ENCODE assay signal across 8 cellular contexts in genomic region chr5:69493235-69493925, GRCh38. TPM values are rescaled to one million over a fixed set of nuclear protein-coding genes. Genes with fewer than 3 reads are reported as not detected.
DNase-seq lines count a peak whose midpoint lies in the region; ATAC-seq and TF ChIP-seq lines count a peak whose summit lies in the region.

No MANE protein-coding gene starts in this region.

- 3% methylated on average over 13 of the region's 64 CpGs; no CpG with 5 or more reads in 1 of the 2 donors for WGBS in esophagus squamous epithelium, 2 donors

- DNase-seq in EL (peak; percentile 66), UCSD-AML1 (lab: John Stamatoyannopoulos, UW; ENCODE audit: unreplicated experiment) (peak; percentile 27), esophagus squamous epithelium (lab: John Stamatoyannopoulos, UW) (no peak), NCI-H1930 (lab: John Stamatoyannopoulos, UW) (no peak)

- H3K27me3 ChIP-seq in esophagus squamous epithelium: peaks cover 0 to 66% (median 0%) of the 10 kb centered on the region in 4 donors

- H3K36me3 ChIP-seq in esophagus squamous epithelium: no peaks in the 10 kb centered on the region

- ATAC-seq in HG02852 (IDR thresholded peaks at IDR 0.05; ENCODE audit: unreplicated experiment): peak; percentile 42
- ATAC-seq in HG02981 (IDR thresholded peaks at IDR 0.05; ENCODE audit: unreplicated experiment): no peak
- no peak for ATAC-seq in HG03097 (IDR thresholded peaks at IDR 0.05; ENCODE audit: low FRiP score, unreplicated experiment)

- H3K4me3 Mint-ChIP-seq in nephron: peak overlapping the region; percentile 86 to 87 (median 87)

- H3K4me3 ChIP-seq in esophagus squamous epithelium: peak overlapping the region; percentile 71 to 82 (median 75)

- TF ChIP-seq CTCF in esophagus squamous epithelium (IDR thresholded peaks at IDR 0.05) (no peak), nephron (IDR thresholded peaks at IDR 0.05; ENCODE audit: unreplicated experiment in 3 of 3) (no peak)

- TF ChIP-seq POLR2A in esophagus squamous epithelium (IDR thresholded peaks at IDR 0.05): no peak

- H3K4me1 ChIP-seq in esophagus squamous epithelium: peaks cover 8 to 55% (median 14%) of the 10 kb centered on the region in 3 donors

- no peaks in the 10 kb centered on the region for H3K9me3 ChIP-seq in esophagus squamous epithelium

- H3K27ac Mint-ChIP-seq in nephron: peak overlapping the region in 1 of 3 experiments; percentile 90

- peaks cover 87% of the 10 kb centered on the region for H3K27me3 Mint-ChIP-seq in nephron (ENCODE audit: low read depth)

- no peaks in the 10 kb centered on the region for H3K36me3 Mint-ChIP-seq in nephron (ENCODE audit: low read depth)

- intact Hi-C loops in esophagus squamous epithelium (cut with DNase I): no loop called here

- H3K9me3 Mint-ChIP-seq in nephron: no peaks in the 10 kb centered on the region

- H3K4me1 Mint-ChIP-seq in nephron: no peaks in the 10 kb centered on the region

- peak overlapping the region; percentile 79 to 89 (median 87) for H3K27ac ChIP-seq in esophagus squamous epithelium

RNA-seq across cellular contexts. Expression of gene OCLN, which starts 0.8 kb away (rescaled TPM):
- 10 to 100 TPM; 12.0 to 56.2 (median 31.8) TPM for total RNA-seq in esophagus squamous epithelium

Comparison
In these comparisons a context has a peak if more than half of its experiments do, and no peak if none do; other contexts are left out.
1. DNase-seq: peak in EL (single experiment) and UCSD-AML1 (single experiment); none in esophagus squamous epithelium (single experiment) and NCI-H1930 (0 of 2).